Comparison of ENCODE assay signal across 19 cellular contexts in the genomic region with DNA sequence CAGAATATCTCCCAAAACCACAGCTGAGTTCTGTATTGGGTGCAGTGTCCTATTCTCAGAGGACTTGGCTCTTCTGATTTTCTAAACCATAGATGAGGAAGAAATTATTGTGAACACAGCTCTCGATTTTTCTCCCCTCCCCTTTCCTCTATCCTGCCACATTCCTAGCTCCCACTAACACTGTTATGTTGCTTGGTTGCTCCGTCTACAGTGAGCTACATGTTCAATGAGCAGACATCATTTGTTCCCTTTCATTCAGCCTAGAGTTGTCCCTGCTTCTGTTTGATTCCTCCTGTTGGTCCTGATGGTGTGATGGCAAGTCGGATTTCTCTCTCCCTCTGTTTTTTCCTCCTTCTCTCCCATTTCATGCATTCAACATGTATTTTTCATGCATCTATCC.
DNase-seq lines count a peak whose midpoint lies in the region; ATAC-seq, FAIRE-seq and TF ChIP-seq lines count a peak whose summit lies in the region.
"Had no signal": no experiment of that assay in that cellular context is flagged by ENCODE, and none has a peak within 500 bp of the region (broad histone marks: within the 10 kb centered on the region; RNA-seq: fewer than 3 reads in every experiment).

No MANE protein-coding gene starts in this region.

- H3K9me3 Mint-ChIP-seq in astrocyte (ENCODE audit: unreplicated experiment): peaks cover 7% of the 10 kb centered on the region

- 31 to 50% methylated on average over 3 of the region's 3 CpGs for WGBS in heart right ventricle, 2 donors
- 65% methylated on average over 3 of the region's 3 CpGs for WGBS in aorta, 2 donors
- WGBS in psoas muscle, 3 donors: 28 to 42% (median 36%) methylated on average over 3 of the region's 3 CpGs
- WGBS in stomach, 5 donors: 57 to 85% (median 75%) methylated on average over 3 of the region's 3 CpGs
- 70 to 72% methylated on average over 3 of the region's 3 CpGs for WGBS in lower leg skin, 2 donors

- H3K36me3 Mint-ChIP-seq in astrocyte (ENCODE audit: low read depth, unreplicated experiment): no peaks in the 10 kb centered on the region

- no peak overlapping the region for H3K27ac ChIP-seq in astrocyte (ENCODE audit: low read depth, low read length)
- peak overlapping the region in 6 of 10 donors; percentile 30 to 73 (median 64) for H3K27ac ChIP-seq in heart right ventricle
- H3K27ac ChIP-seq in aorta (ENCODE audit: low read depth in 1 of 2, low read length in 2 of 2): no peak overlapping the region
- H3K27ac ChIP-seq in psoas muscle: no peak overlapping the region
- no peak overlapping the region for H3K27ac ChIP-seq in stomach

- H4K20me1 ChIP-seq in astrocyte (ENCODE audit: insufficient read depth, low read length): no peaks in the 10 kb centered on the region

- H3K4me1 Mint-ChIP-seq in astrocyte (ENCODE audit: low read depth, unreplicated experiment): no peaks in the 10 kb centered on the region
- H3K4me1 Mint-ChIP-seq: B cell had no signal

- H2AFZ ChIP-seq in astrocyte (ENCODE audit: low read depth, low read length): no peak overlapping the region

- H3K79me2 ChIP-seq in astrocyte (ENCODE audit: insufficient read depth, low read length): no peaks in the 10 kb centered on the region

- H3K4me1 ChIP-seq in astrocyte (ENCODE audit: insufficient read depth, low read length): no peaks in the 10 kb centered on the region
- peaks cover 0 to 8% (median 0%) of the 10 kb centered on the region in 9 donors for H3K4me1 ChIP-seq in heart right ventricle
- no peaks in the 10 kb centered on the region for H3K4me1 ChIP-seq in aorta (ENCODE audit: control insufficient read depth in 1 of 2, insufficient read depth in 2 of 2, low read length in 2 of 2)
- no peaks in the 10 kb centered on the region for H3K4me1 ChIP-seq in psoas muscle
- H3K4me1 ChIP-seq in stomach: no peaks in the 10 kb centered on the region

- no peak for TF ChIP-seq CTCF in astrocyte (IDR thresholded peaks at IDR 0.05; ENCODE audit: insufficient read depth, low read depth, low read length)
- TF ChIP-seq CTCF in heart right ventricle (IDR thresholded peaks at IDR 0.05): no peak
- no peak for TF ChIP-seq CTCF in psoas muscle (IDR thresholded peaks at IDR 0.05)
- TF ChIP-seq CTCF in stomach (IDR thresholded peaks at IDR 0.05): no peak
- no peak for TF ChIP-seq CTCF in lower leg skin (IDR thresholded peaks at IDR 0.05)

- H3K4me3 Mint-ChIP-seq in astrocyte (ENCODE audit: unreplicated experiment): no peak overlapping the region
- H3K4me3 Mint-ChIP-seq: B cell; CD4-positive, alpha-beta T cell had no signal

- no peak for TF ChIP-seq EP300 in stomach (IDR thresholded peaks at IDR 0.05)

- intact Hi-C loops in heart right ventricle (cut with DNase I): no loop called here
- intact Hi-C loops in aorta (cut with DNase I): no loop called here
- intact Hi-C loops in psoas muscle (cut with DNase I): no loop called here
- intact Hi-C loops in stomach (cut with DNase I; ENCODE audit: low total_unique reads): no loop called here
- intact Hi-C loops in lower leg skin (cut with DNase I; ENCODE audit: low total_unique reads): no loop called here

- H3K27me3 ChIP-seq in astrocyte (ENCODE audit: insufficient read depth, low read length) (no peaks in the 10 kb centered on the region), heart right ventricle (no peaks in the 10 kb centered on the region), aorta (ENCODE audit: control insufficient read depth in 1 of 2, insufficient read depth in 2 of 2, low read length in 1 of 2) (no peaks in the 10 kb centered on the region), psoas muscle (ENCODE audit: insufficient read depth in 3 of 3, low read length in 2 of 3) (no peaks in the 10 kb centered on the region), stomach (no peaks in the 10 kb centered on the region)

- DNase-seq in Ammon's horn (ENCODE audit: low spot score): peak; percentile 21
- no peak for DNase-seq in astrocyte (ENCODE audit: low read depth)
- no peak for DNase-seq in heart right ventricle
- peak; percentile 19 for DNase-seq in middle frontal gyrus (ENCODE audit: extremely low spot score, low spot score)
- no peak for DNase-seq in aorta
- DNase-seq in psoas muscle: no peak
- DNase-seq in stomach: no peak
- DNase-seq in lower leg skin (ENCODE audit: low spot score in 2 of 2): no peak
- DNase-seq: ACHN; Calu3; CD4-positive, alpha-beta T cell; H7; IMR-90; MV-4-11; NCI-H1436; NCI-H2029 treated with DMSO at 0.1 percent for 48 hours; NCI-H524 had no signal

- FAIRE-seq in astrocyte (lab: Jason Lieb, UNC): peak; percentile 75
- FAIRE-seq: RCC 7860 had no signal

- no peak overlapping the region for H3K27ac Mint-ChIP-seq in astrocyte (ENCODE audit: unreplicated experiment)
- H3K27ac Mint-ChIP-seq: B cell; CD4-positive, alpha-beta T cell had no signal

- ATAC-seq in heart right ventricle: peak; percentile 48 to 91 (median 65)
- ATAC-seq in aorta (ENCODE audit: low FRiP score): no peak
- no peak for ATAC-seq in psoas muscle

- H3K9me3 ChIP-seq in astrocyte (ENCODE audit: insufficient read depth, low read depth, low read length) (no peaks in the 10 kb centered on the region), heart right ventricle (peaks cover 0 to 5% (median 0%) of the 10 kb centered on the region in 11 donors), aorta (ENCODE audit: control insufficient read depth, low read length) (no peaks in the 10 kb centered on the region), psoas muscle (peaks cover 8% of the 10 kb centered on the region), stomach (peaks cover 0 to 3% (median 0%) of the 10 kb centered on the region in 4 donors)

- H3K4me3 ChIP-seq in astrocyte (ENCODE audit: insufficient read depth, low read depth, low read length) (no peak overlapping the region), heart right ventricle (no peak overlapping the region), aorta (ENCODE audit: low read length in 2 of 2) (no peak overlapping the region), psoas muscle (no peak overlapping the region), stomach (no peak overlapping the region), lower leg skin (ENCODE audit: low read depth, poor library complexity, severe bottlenecking) (no peak overlapping the region)

- H3K4me2 ChIP-seq in astrocyte (ENCODE audit: low read length): no peak overlapping the region

- H3K9ac ChIP-seq in astrocyte (ENCODE audit: low read length): no peak overlapping the region

- H3K27me3 Mint-ChIP-seq in astrocyte (ENCODE audit: low read depth, unreplicated experiment): no peaks in the 10 kb centered on the region
- H3K27me3 Mint-ChIP-seq: B cell; CD4-positive, alpha-beta T cell had no signal

- TF ChIP-seq POLR2A in stomach (IDR thresholded peaks at IDR 0.05): no peak
- no peak for TF ChIP-seq POLR2A in lower leg skin (IDR thresholded peaks at IDR 0.05)

- H3K36me3 ChIP-seq in astrocyte (ENCODE audit: insufficient read depth, low read length) (no peaks in the 10 kb centered on the region), heart right ventricle (no peaks in the 10 kb centered on the region), aorta (ENCODE audit: control insufficient read depth in 1 of 2, insufficient read depth in 2 of 2, low read length in 1 of 2) (no peaks in the 10 kb centered on the region), psoas muscle (ENCODE audit: insufficient read depth in 1 of 2, low read depth in 1 of 2) (no peaks in the 10 kb centered on the region), stomach (no peaks in the 10 kb centered on the region)

Comparison
In these comparisons a context has a peak if more than half of its experiments do, and no peak if none do; other contexts are left out.
1. DNase-seq: peak in Ammon's horn (single experiment) and middle frontal gyrus (single experiment); none in astrocyte (single experiment), heart right ventricle (0 of 2), aorta (0 of 2), psoas muscle (0 of 2), stomach (single experiment) and lower leg skin (0 of 2).
2. H3K27ac ChIP-seq: peak in heart right ventricle (6 of 10); none in astrocyte (single experiment), aorta (0 of 2), psoas muscle (single experiment) and stomach (0 of 5).
3. ATAC-seq: peak in heart right ventricle (8 of 8); none in aorta (single experiment) and psoas muscle (0 of 4).